14 cellular contexts compared by ENCODE assay signal in the genomic region with DNA sequence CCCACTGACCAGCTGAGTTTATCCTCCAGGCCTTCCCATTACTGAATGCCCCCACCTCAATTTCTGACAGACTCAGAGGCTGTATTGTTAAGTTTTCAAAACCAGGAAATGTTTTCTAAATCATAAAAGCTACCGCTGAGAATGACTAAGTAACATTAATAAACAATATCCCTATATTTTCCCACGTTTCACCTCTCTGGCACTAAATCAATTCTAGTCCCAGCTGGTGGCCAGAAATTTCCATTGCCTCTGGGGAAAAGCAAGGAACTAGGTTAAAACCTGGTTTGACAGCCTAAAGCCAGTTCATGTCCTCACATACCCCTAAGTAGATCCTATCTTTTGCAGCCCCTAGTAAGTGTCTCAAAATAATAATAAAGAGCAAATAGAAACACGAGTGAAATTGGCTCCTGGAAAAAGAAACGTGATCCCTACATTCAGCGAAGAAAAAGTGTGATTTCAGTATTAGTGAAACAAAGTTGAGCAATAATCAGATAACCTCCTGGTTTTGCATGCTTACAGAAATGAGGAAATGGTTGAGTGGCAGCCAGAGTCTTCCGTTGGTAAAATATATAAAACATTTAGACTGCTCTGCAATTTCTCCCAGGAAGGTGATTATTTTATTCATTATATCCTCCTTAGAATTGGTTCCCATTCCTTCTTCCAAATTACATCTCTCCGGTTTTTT.
DNase-seq lines count a peak whose midpoint lies in the region; ATAC-seq and TF ChIP-seq lines count a peak whose summit lies in the region.
"Had no signal": no experiment of that assay in that cellular context is flagged by ENCODE, and none has a peak within 500 bp of the region (broad histone marks: within the 10 kb centered on the region; RNA-seq: fewer than 3 reads in every experiment).

No MANE protein-coding gene starts in this region.

- DNase-seq in CD14-positive monocyte (ENCODE audit: low spot score) = no peak
- peak; percentile 88 for DNase-seq in M059J (ENCODE audit: low read depth)
- no peak for DNase-seq in WTC11 (ENCODE audit: low spot score)
- DNase-seq in glutamatergic neuron = peak; percentile 37
- DNase-seq in cardiac septum (ENCODE audit: low spot score) = no peak
- no peak for DNase-seq in tibial artery
- DNase-seq: activated CD8-positive, alpha-beta T cell treated with anti-CD3 and anti-CD28 coated beads, Interleukin-2, amount 10 ng/mL, durations not matched to agents 7 days and 5 days; activated gamma-delta T cell treated with Interleukin-2 at 50 U/mL for 16 hours; central memory CD4-positive, alpha-beta T cell; DMS153 had no signal

- H3K9me3 Mint-ChIP-seq in CD14-positive monocyte = peaks cover 0 to 2% (median 0%) of the 10 kb centered on the region in 7 donors
- H3K9me3 Mint-ChIP-seq in WTC11 = no peaks in the 10 kb centered on the region
- no peaks in the 10 kb centered on the region for H3K9me3 Mint-ChIP-seq in glutamatergic neuron (ENCODE audit: unreplicated experiment)
- H3K9me3 Mint-ChIP-seq: stimulated activated effector memory CD8-positive, alpha-beta T cell treated with anti-CD3 and anti-CD28 coated beads, Interleukin-12 subunit alpha, Interleukin-12 subunit beta, amount 100 ng/mL, for 72 hours had no signal

- H3K27ac Mint-ChIP-seq in CD14-positive monocyte (peak overlapping the region in 3 of 7 donors; percentile 12 to 85 (median 36)), WTC11 (no peak overlapping the region), glutamatergic neuron (ENCODE audit: unreplicated experiment) (peak overlapping the region; percentile 59)
- H3K27ac Mint-ChIP-seq: activated CD8-positive, alpha-beta T cell treated with anti-CD3 and anti-CD28 coated beads, Interleukin-2, amount 10 ng/mL, durations not matched to agents 7 days and 5 days; stimulated activated effector memory CD8-positive, alpha-beta T cell treated with anti-CD3 and anti-CD28 coated beads, Interleukin-12 subunit alpha, Interleukin-12 subunit beta, amount 100 ng/mL, for 72 hours had no signal

- TF ChIP-seq CTCF in CD14-positive monocyte (IDR thresholded peaks at IDR 0.05) (no peak), WTC11 (IDR thresholded peaks at IDR 0.05) (no peak), glutamatergic neuron (IDR thresholded peaks at IDR 0.05; ENCODE audit: partially characterized antibody, unreplicated experiment) (no peak), tibial artery (IDR thresholded peaks at IDR 0.05) (no peak)

- H3K4me3 Mint-ChIP-seq in CD14-positive monocyte = peak overlapping the region; percentile 13 to 79
- H3K4me3 Mint-ChIP-seq in WTC11 = no peak overlapping the region
- peak overlapping the region; percentile 28 for H3K4me3 Mint-ChIP-seq in glutamatergic neuron (ENCODE audit: unreplicated experiment)
- H3K4me3 Mint-ChIP-seq: activated CD8-positive, alpha-beta T cell treated with anti-CD3 and anti-CD28 coated beads, Interleukin-2, amount 10 ng/mL, durations not matched to agents 7 days and 5 days; stimulated activated effector memory CD8-positive, alpha-beta T cell treated with anti-CD3 and anti-CD28 coated beads, Interleukin-12 subunit alpha, Interleukin-12 subunit beta, amount 100 ng/mL, for 72 hours had no signal

- H3K36me3 ChIP-seq in tibial artery = no peaks in the 10 kb centered on the region

- peaks cover 0 to 7% (median 1%) of the 10 kb centered on the region in 4 donors for H3K4me1 ChIP-seq in tibial artery

- H3K36me3 Mint-ChIP-seq in CD14-positive monocyte = no peaks in the 10 kb centered on the region
- H3K36me3 Mint-ChIP-seq in WTC11 = no peaks in the 10 kb centered on the region
- no peaks in the 10 kb centered on the region for H3K36me3 Mint-ChIP-seq in glutamatergic neuron (ENCODE audit: unreplicated experiment)
- H3K36me3 Mint-ChIP-seq: stimulated activated effector memory CD8-positive, alpha-beta T cell treated with anti-CD3 and anti-CD28 coated beads, Interleukin-12 subunit alpha, Interleukin-12 subunit beta, amount 100 ng/mL, for 72 hours had no signal

- intact Hi-C loops in CD14-positive monocyte (cut with micrococcal nuclease) = no loop called here
- intact Hi-C loops in cardiac septum (cut with DNase I) = no loop called here
- intact Hi-C loops in tibial artery (cut with DNase I; ENCODE audit: low total_unique reads) = no loop called here

- CTCF ChIA-PET in WTC11 (lab: Charles Lee) = interaction anchor here (1.3 to 2.2 kb wide), 2 partner anchors 29 to 357 kb away, joined by 3 to 9 read pairs; a partner anchor contains a TSS

- POLR2A ChIA-PET in WTC11 (lab: Charles Lee) = no interaction called here

- ATAC-seq in WTC11 (no peak), GM18502 (IDR thresholded peaks at IDR 0.05; ENCODE audit: poor library complexity, unreplicated experiment) (no peak), GM19324 (IDR thresholded peaks at IDR 0.05; ENCODE audit: low FRiP score, unreplicated experiment) (no peak)
- ATAC-seq: activated CD8-positive, alpha-beta T cell treated with anti-CD3 and anti-CD28 coated beads, Interleukin-2, amount 10 ng/mL, durations not matched to agents 7 days and 5 days; Panc1; stimulated activated effector memory CD8-positive, alpha-beta T cell treated with anti-CD3 and anti-CD28 coated beads, Interleukin-12 subunit alpha, Interleukin-12 subunit beta, amount 100 ng/mL, for 72 hours had no signal

- H3K9me3 ChIP-seq in tibial artery = no peaks in the 10 kb centered on the region

- no peaks in the 10 kb centered on the region for H3K27me3 ChIP-seq in tibial artery

- H3K27me3 Mint-ChIP-seq in CD14-positive monocyte (ENCODE audit: low read depth in 3 of 3) = peaks cover 2 to 3% (median 3%) of the 10 kb centered on the region in 3 donors
- peaks cover 4% of the 10 kb centered on the region; the same call in 1 of the 2 replicates for H3K27me3 Mint-ChIP-seq in WTC11 (ENCODE audit: low read depth)
- H3K27me3 Mint-ChIP-seq in glutamatergic neuron (ENCODE audit: unreplicated experiment) = no peaks in the 10 kb centered on the region

- no peak overlapping the region for H3K4me3 ChIP-seq in tibial artery

- H3K27ac ChIP-seq in tibial artery = no peak overlapping the region

- H3K4me1 Mint-ChIP-seq in CD14-positive monocyte = peaks cover 14% of the 10 kb centered on the region
- peaks cover 52% of the 10 kb centered on the region for H3K4me1 Mint-ChIP-seq in WTC11
- peaks cover 21% of the 10 kb centered on the region for H3K4me1 Mint-ChIP-seq in glutamatergic neuron (ENCODE audit: low read depth, unreplicated experiment)
- H3K4me1 Mint-ChIP-seq: stimulated activated effector memory CD8-positive, alpha-beta T cell treated with anti-CD3 and anti-CD28 coated beads, Interleukin-12 subunit alpha, Interleukin-12 subunit beta, amount 100 ng/mL, for 72 hours had no signal

TF ChIP-seq in WTC11, 78 proteins besides CTCF, POLR2A, EP300 and RAD21:
- TF ChIP-seq FOXJ3 (CRISPR knock-in tag; IDR thresholded peaks at IDR 0.05; ENCODE audit: borderline replicate concordance) = no peak
- TF ChIP-seq, protein P1, sequence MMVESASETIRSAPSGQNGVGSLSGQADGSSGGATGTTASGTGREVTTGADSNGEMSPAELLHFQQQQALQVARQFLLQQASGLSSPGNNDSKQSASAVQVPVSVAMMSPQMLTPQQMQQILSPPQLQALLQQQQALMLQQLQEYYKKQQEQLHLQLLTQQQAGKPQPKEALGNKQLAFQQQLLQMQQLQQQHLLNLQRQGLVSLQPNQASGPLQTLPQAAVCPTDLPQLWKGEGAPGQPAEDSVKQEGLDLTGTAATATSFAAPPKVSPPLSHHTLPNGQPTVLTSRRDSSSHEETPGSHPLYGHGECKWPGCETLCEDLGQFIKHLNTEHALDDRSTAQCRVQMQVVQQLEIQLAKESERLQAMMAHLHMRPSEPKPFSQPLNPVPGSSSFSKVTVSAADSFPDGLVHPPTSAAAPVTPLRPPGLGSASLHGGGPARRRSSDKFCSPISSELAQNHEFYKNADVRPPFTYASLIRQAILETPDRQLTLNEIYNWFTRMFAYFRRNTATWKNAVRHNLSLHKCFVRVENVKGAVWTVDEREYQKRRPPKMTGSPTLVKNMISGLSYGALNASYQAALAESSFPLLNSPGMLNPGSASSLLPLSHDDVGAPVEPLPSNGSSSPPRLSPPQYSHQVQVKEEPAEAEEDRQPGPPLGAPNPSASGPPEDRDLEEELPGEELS (CRISPR knock-in tag; IDR thresholded peaks at IDR 0.05) = no peak
- no peak for TF ChIP-seq CREM (CRISPR knock-in tag; IDR thresholded peaks at IDR 0.05)
- TF ChIP-seq, protein P2, sequence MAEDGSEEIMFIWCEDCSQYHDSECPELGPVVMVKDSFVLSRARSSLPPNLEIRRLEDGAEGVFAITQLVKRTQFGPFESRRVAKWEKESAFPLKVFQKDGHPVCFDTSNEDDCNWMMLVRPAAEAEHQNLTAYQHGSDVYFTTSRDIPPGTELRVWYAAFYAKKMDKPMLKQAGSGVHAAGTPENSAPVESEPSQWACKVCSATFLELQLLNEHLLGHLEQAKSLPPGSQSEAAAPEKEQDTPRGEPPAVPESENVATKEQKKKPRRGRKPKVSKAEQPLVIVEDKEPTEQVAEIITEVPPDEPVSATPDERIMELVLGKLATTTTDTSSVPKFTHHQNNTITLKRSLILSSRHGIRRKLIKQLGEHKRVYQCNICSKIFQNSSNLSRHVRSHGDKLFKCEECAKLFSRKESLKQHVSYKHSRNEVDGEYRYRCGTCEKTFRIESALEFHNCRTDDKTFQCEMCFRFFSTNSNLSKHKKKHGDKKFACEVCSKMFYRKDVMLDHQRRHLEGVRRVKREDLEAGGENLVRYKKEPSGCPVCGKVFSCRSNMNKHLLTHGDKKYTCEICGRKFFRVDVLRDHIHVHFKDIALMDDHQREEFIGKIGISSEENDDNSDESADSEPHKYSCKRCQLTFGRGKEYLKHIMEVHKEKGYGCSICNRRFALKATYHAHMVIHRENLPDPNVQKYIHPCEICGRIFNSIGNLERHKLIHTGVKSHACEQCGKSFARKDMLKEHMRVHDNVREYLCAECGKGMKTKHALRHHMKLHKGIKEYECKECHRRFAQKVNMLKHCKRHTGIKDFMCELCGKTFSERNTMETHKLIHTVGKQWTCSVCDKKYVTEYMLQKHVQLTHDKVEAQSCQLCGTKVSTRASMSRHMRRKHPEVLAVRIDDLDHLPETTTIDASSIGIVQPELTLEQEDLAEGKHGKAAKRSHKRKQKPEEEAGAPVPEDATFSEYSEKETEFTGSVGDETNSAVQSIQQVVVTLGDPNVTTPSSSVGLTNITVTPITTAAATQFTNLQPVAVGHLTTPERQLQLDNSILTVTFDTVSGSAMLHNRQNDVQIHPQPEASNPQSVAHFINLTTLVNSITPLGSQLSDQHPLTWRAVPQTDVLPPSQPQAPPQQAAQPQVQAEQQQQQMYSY (CRISPR knock-in tag; IDR thresholded peaks at IDR 0.05) = 0 out of 2 replicates have a peak, but pooled peaks have one; percentile 21

Comparison
In these comparisons a context has a peak if more than half of its experiments do, and no peak if none do; other contexts are left out.
1. DNase-seq: peak in M059J (single experiment) and glutamatergic neuron (single experiment); none in CD14-positive monocyte (single experiment), WTC11 (single experiment), cardiac septum (single experiment) and tibial artery (0 of 2).